In the genomic region with DNA sequence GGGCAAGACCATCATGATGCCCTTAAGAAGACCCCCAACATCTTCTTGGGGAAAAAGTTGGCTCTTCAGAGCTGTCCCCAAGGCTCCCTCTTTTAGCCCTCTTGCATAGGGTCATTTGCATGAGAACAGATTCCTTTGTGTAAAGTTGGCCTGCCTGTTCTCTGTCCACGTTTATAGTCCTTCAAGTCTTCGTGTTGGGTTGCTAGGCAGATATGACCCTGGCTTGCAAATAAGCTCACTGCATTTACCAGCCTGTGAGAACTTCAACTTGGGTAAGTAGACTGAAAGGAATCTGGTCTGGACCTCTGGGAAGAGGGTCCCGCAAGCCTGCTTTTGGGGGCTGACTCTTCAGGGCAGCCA, we compare ENCODE assay signal across 25 cellular contexts. TPM values are rescaled to one million over a fixed set of nuclear protein-coding genes. Genes with fewer than 3 reads are reported as not detected.
DNase-seq lines count a peak whose midpoint lies in the region; ATAC-seq, FAIRE-seq and TF ChIP-seq lines count a peak whose summit lies in the region.
"Had no signal": no experiment of that assay in that cellular context is flagged by ENCODE, and none has a peak within 500 bp of the region (broad histone marks: within the 10 kb centered on the region; RNA-seq: fewer than 3 reads in every experiment).

No MANE protein-coding gene starts in this region.

- CTCF ChIA-PET in CD4-positive, alpha-beta memory T cell (lab: Charles Lee; ENCODE audit: partially characterized antibody) = interaction anchor here (0.9 to 1.3 kb wide), 2 partner anchors 10 to 120 kb away, joined by 3 read pairs; no protein-coding TSS in a partner anchor

- DNase-seq in CD4-positive, alpha-beta memory T cell = no peak
- no peak for DNase-seq in natural killer cell treated with Interleukin-12 subunit alpha and Interleukin-12 subunit beta and Interleukin-15 and Interleukin-18, amount 100 ng/mL, for 72 hours (ENCODE audit: low spot score)
- DNase-seq in urothelium cell line (ENCODE audit: low spot score) (no peak), NAMALWA (ENCODE audit: low spot score) (no peak)
- DNase-seq: activated CD4-positive, CD25-positive, alpha-beta regulatory T cell treated with anti-CD3 and anti-CD28 coated beads, Interleukin-2, amount 50 U/mL, for 72 hours; activated T-cell treated with anti-CD3 and anti-CD28 coated beads, Interleukin-2, amount 50 U/mL, for 72 hours; cerebellar nuclear complex; effector CD8-positive, alpha-beta T cell; gastrocnemius medialis; IMR-90; left cardiac atrium; NCI-H2029 treated with DMSO at 0.1 percent for 48 hours; NCI-H446 treated with DMSO at 0.1 percent for 48 hours; nephron progenitor cell; NK-92 treated with Interleukin-12 subunit alpha and Interleukin-12 subunit beta, amount 100 ng/mL, for 24 hours; psoas muscle; stimulated activated CD4-positive, alpha-beta T cell treated with anti-CD3 and anti-CD28 coated beads, Interleukin-1b, Interleukin-23, amount 100 ng/mL, for 48 hours; tibial artery had no signal

- FAIRE-seq in urothelium cell line (lab: Jason Lieb, UNC) = no peak
- FAIRE-seq: astrocyte had no signal

- no peaks in the 10 kb centered on the region for H3K27me3 ChIP-seq in CD4-positive, alpha-beta memory T cell (ENCODE audit: insufficient read depth, low read length)
- H3K27me3 ChIP-seq in HUES48 (ENCODE audit: control insufficient read depth, insufficient read depth, low read length) = peaks cover 32% of the 10 kb centered on the region
- H3K27me3 ChIP-seq: gastrocnemius medialis had no signal

- H3K9me3 ChIP-seq in CD4-positive, alpha-beta memory T cell (ENCODE audit: control insufficient read depth in 1 of 2, low read length in 2 of 2) = no peaks in the 10 kb centered on the region
- no peaks in the 10 kb centered on the region for H3K9me3 ChIP-seq in HUES48 (ENCODE audit: control insufficient read depth, insufficient read depth, low read length)
- H3K9me3 ChIP-seq: esophagus muscularis mucosa, gastrocnemius medialis, psoas muscle, tibial artery had no signal

- no peaks in the 10 kb centered on the region for H3K9me3 Mint-ChIP-seq in CD4-positive, alpha-beta memory T cell
- peaks cover 0 to 3% (median 0%) of the 10 kb centered on the region in 5 experiments for H3K9me3 Mint-ChIP-seq in brain
- no peaks in the 10 kb centered on the region for H3K9me3 Mint-ChIP-seq in natural killer cell treated with Interleukin-12 subunit alpha and Interleukin-12 subunit beta and Interleukin-15 and Interleukin-18, amount 100 ng/mL, for 72 hours
- no peaks in the 10 kb centered on the region for H3K9me3 Mint-ChIP-seq in activated T-helper 17 cell treated with anti-CD3 and anti-CD28 coated beads, Interleukin-2, amount 50 U/mL, for 72 hours
- H3K9me3 Mint-ChIP-seq: activated naive CD4-positive, alpha-beta T cell treated with anti-CD3 and anti-CD28 coated beads, Interleukin-2, amount 50 U/mL, for 24 hours; activated T-cell treated with anti-CD3 and anti-CD28 coated beads, Interleukin-2, amount 50 U/mL, for 72 hours; nephron progenitor cell; stimulated activated memory B cell treated with anti-CD40 and anti-IgM and Interleukin-4, amounts not matched to agents 10 μg/mL and 1 μg/mL and 100 μg/mL, for 72 hours had no signal

- H3K9ac ChIP-seq in HUES48 (ENCODE audit: low read depth, low read length) = 0 out of 2 replicates have a peak overlapping the region, but pooled peaks have one; percentile 28

- no peak for TF ChIP-seq CTCF in brain (conservative IDR thresholded peaks at IDR 0.05)

- H3K27ac Mint-ChIP-seq in CD4-positive, alpha-beta memory T cell = peak overlapping the region in 5 of 7 donors; percentile 29 to 74 (median 71)
- H3K27ac Mint-ChIP-seq in brain = peak overlapping the region; percentile 53 to 92 (median 85)
- H3K27ac Mint-ChIP-seq in natural killer cell treated with Interleukin-12 subunit alpha and Interleukin-12 subunit beta and Interleukin-15 and Interleukin-18, amount 100 ng/mL, for 72 hours = no peak overlapping the region
- H3K27ac Mint-ChIP-seq in activated T-helper 17 cell treated with anti-CD3 and anti-CD28 coated beads, Interleukin-2, amount 50 U/mL, for 72 hours = no peak overlapping the region
- H3K27ac Mint-ChIP-seq: activated T-cell treated with anti-CD3 and anti-CD28 coated beads, Interleukin-2, amount 50 U/mL, for 72 hours; nephron progenitor cell; stimulated activated memory B cell treated with anti-CD40 and anti-IgM and Interleukin-4, amounts not matched to agents 10 μg/mL and 1 μg/mL and 100 μg/mL, for 72 hours had no signal

- H3K4me1 Mint-ChIP-seq in CD4-positive, alpha-beta memory T cell = peaks cover 46 to 85% (median 61%) of the 10 kb centered on the region in 4 donors
- H3K4me1 Mint-ChIP-seq in brain = peaks cover 37% of the 10 kb centered on the region
- H3K4me1 Mint-ChIP-seq in natural killer cell treated with Interleukin-12 subunit alpha and Interleukin-12 subunit beta and Interleukin-15 and Interleukin-18, amount 100 ng/mL, for 72 hours (ENCODE audit: low read depth in 2 of 2) = peaks cover 45 to 53% of the 10 kb centered on the region in 2 donors
- H3K4me1 Mint-ChIP-seq in activated T-helper 17 cell treated with anti-CD3 and anti-CD28 coated beads, Interleukin-2, amount 50 U/mL, for 72 hours = peaks cover 35% of the 10 kb centered on the region

- no peak overlapping the region for H3K4me3 ChIP-seq in CD4-positive, alpha-beta memory T cell (ENCODE audit: low read length in 2 of 2)
- H3K4me3 ChIP-seq in HUES48 (ENCODE audit: low read depth, low read length) = peak overlapping the region; percentile 10; the same call in 1 of the 2 replicates
- H3K4me3 ChIP-seq: esophagus muscularis mucosa, gastrocnemius medialis, psoas muscle, tibial artery had no signal

- H3K36me3 ChIP-seq in CD4-positive, alpha-beta memory T cell (ENCODE audit: insufficient read depth, low read length) = no peaks in the 10 kb centered on the region
- no peaks in the 10 kb centered on the region for H3K36me3 ChIP-seq in HUES48 (ENCODE audit: control insufficient read depth, insufficient read depth, low read length)
- H3K36me3 ChIP-seq: esophagus muscularis mucosa, gastrocnemius medialis, tibial artery had no signal

- no peak overlapping the region for H3K27ac ChIP-seq in CD4-positive, alpha-beta memory T cell (ENCODE audit: low read depth, low read length)
- H3K27ac ChIP-seq in HUES48 (ENCODE audit: low read depth, low read length) = peak overlapping the region; percentile 78
- H3K27ac ChIP-seq: esophagus muscularis mucosa, gastrocnemius medialis, psoas muscle, tibial artery had no signal

- no peaks in the 10 kb centered on the region for H3K27me3 Mint-ChIP-seq in CD4-positive, alpha-beta memory T cell
- H3K27me3 Mint-ChIP-seq in brain = peaks cover 25% of the 10 kb centered on the region
- peaks cover 0 to 2% of the 10 kb centered on the region in 2 donors for H3K27me3 Mint-ChIP-seq in natural killer cell treated with Interleukin-12 subunit alpha and Interleukin-12 subunit beta and Interleukin-15 and Interleukin-18, amount 100 ng/mL, for 72 hours
- H3K27me3 Mint-ChIP-seq in activated T-helper 17 cell treated with anti-CD3 and anti-CD28 coated beads, Interleukin-2, amount 50 U/mL, for 72 hours = no peaks in the 10 kb centered on the region
- H3K27me3 Mint-ChIP-seq: activated naive CD4-positive, alpha-beta T cell treated with anti-CD3 and anti-CD28 coated beads, Interleukin-2, amount 50 U/mL, for 24 hours; stimulated activated memory B cell treated with anti-CD40 and anti-IgM and Interleukin-4, amounts not matched to agents 10 μg/mL and 1 μg/mL and 100 μg/mL, for 72 hours had no signal

- peaks cover 76% of the 10 kb centered on the region for H3K4me1 ChIP-seq in CD4-positive, alpha-beta memory T cell (ENCODE audit: insufficient read depth, low read length)
- peaks cover 54% of the 10 kb centered on the region for H3K4me1 ChIP-seq in HUES48 (ENCODE audit: control insufficient read depth, insufficient read depth, low read length)

- H3K4me3 Mint-ChIP-seq in CD4-positive, alpha-beta memory T cell = peak overlapping the region in 5 of 8 donors; percentile 7 to 32 (median 20)
- H3K4me3 Mint-ChIP-seq in brain = peak overlapping the region; percentile 62 to 83 (median 68)
- H3K4me3 Mint-ChIP-seq in natural killer cell treated with Interleukin-12 subunit alpha and Interleukin-12 subunit beta and Interleukin-15 and Interleukin-18, amount 100 ng/mL, for 72 hours = peak overlapping the region; percentile 20
- no peak overlapping the region for H3K4me3 Mint-ChIP-seq in activated T-helper 17 cell treated with anti-CD3 and anti-CD28 coated beads, Interleukin-2, amount 50 U/mL, for 72 hours
- H3K4me3 Mint-ChIP-seq: nephron progenitor cell; stimulated activated memory B cell treated with anti-CD40 and anti-IgM and Interleukin-4, amounts not matched to agents 10 μg/mL and 1 μg/mL and 100 μg/mL, for 72 hours had no signal

- H3K36me3 Mint-ChIP-seq in CD4-positive, alpha-beta memory T cell = peaks cover 0 to 4% of the 10 kb centered on the region in 2 donors
- no peaks in the 10 kb centered on the region for H3K36me3 Mint-ChIP-seq in brain
- H3K36me3 Mint-ChIP-seq in natural killer cell treated with Interleukin-12 subunit alpha and Interleukin-12 subunit beta and Interleukin-15 and Interleukin-18, amount 100 ng/mL, for 72 hours = no peaks in the 10 kb centered on the region
- no peaks in the 10 kb centered on the region for H3K36me3 Mint-ChIP-seq in activated T-helper 17 cell treated with anti-CD3 and anti-CD28 coated beads, Interleukin-2, amount 50 U/mL, for 72 hours (ENCODE audit: low read depth)
- H3K36me3 Mint-ChIP-seq: stimulated activated memory B cell treated with anti-CD40 and anti-IgM and Interleukin-4, amounts not matched to agents 10 μg/mL and 1 μg/mL and 100 μg/mL, for 72 hours had no signal

- intact Hi-C loops in CD4-positive, alpha-beta memory T cell (cut with micrococcal nuclease) = loop anchor here (5.0 kb wide), 2 partner anchors 47 to 112 kb away; partner anchors contain the start of gene AMZ2

- ATAC-seq in natural killer cell treated with Interleukin-12 subunit alpha and Interleukin-12 subunit beta and Interleukin-15 and Interleukin-18, amount 100 ng/mL, for 72 hours = no peak
- ATAC-seq in activated T-helper 17 cell treated with anti-CD3 and anti-CD28 coated beads, Interleukin-2, amount 50 U/mL, for 72 hours (replicated peaks) = no peak
- ATAC-seq: activated T-cell treated with anti-CD3 and anti-CD28 coated beads, Interleukin-2, amount 50 U/mL, for 72 hours; gastrocnemius medialis; left cardiac atrium; psoas muscle; stimulated activated memory B cell treated with anti-CD40 and anti-IgM and Interleukin-4, amounts not matched to agents 10 μg/mL and 1 μg/mL and 100 μg/mL, for 72 hours had no signal

- POLR2A ChIA-PET in CD4-positive, alpha-beta memory T cell (lab: Charles Lee; ENCODE audit: partially characterized antibody) = interaction anchor here (0.6 to 9.3 kb wide), 5 partner anchors 7 to 61 kb away, joined by 3 to 151 read pairs (median 4); no protein-coding TSS in a partner anchor

RNA-seq across cellular contexts. Expression of gene ARSG, which starts 2.9 kb away (rescaled TPM):
- total RNA-seq in CD4-positive, alpha-beta memory T cell = 10 to 100 TPM; 13.6 to 19.1 TPM
- 10 to 100 TPM; 10.4 to 12.6 TPM for polyA plus RNA-seq in CD4-positive, alpha-beta memory T cell
- polyA plus RNA-seq in brain (ENCODE audit: insufficient read depth, low read depth, low replicate concordance) = 5.5 TPM
- total RNA-seq in natural killer cell treated with Interleukin-12 subunit alpha and Interleukin-12 subunit beta and Interleukin-15 and Interleukin-18, amount 100 ng/mL, for 72 hours = 1 to 10 TPM; 2.4 to 4.7 TPM
- total RNA-seq in activated T-helper 17 cell treated with anti-CD3 and anti-CD28 coated beads, Interleukin-2, amount 50 U/mL, for 72 hours = 1 to 10 TPM; 4.8 to 6.3 TPM

RNA-seq across cellular contexts. Expression of gene SLC16A6, which starts 3.2 kb away (rescaled TPM):
- total RNA-seq in CD4-positive, alpha-beta memory T cell = 1 to 10 TPM; 6.9 to 7.4 TPM
- polyA plus RNA-seq in CD4-positive, alpha-beta memory T cell = 1 to 10 TPM; 1.7 to 2.0 TPM
- polyA plus RNA-seq in brain (ENCODE audit: insufficient read depth, low read depth, low replicate concordance) = 1.5 TPM
- total RNA-seq in natural killer cell treated with Interleukin-12 subunit alpha and Interleukin-12 subunit beta and Interleukin-15 and Interleukin-18, amount 100 ng/mL, for 72 hours = 1 to 10 TPM; 2.4 to 5.8 TPM
- total RNA-seq in activated T-helper 17 cell treated with anti-CD3 and anti-CD28 coated beads, Interleukin-2, amount 50 U/mL, for 72 hours = 1 to 10 TPM in 1 of 2 donors, under 1 TPM in 1; 0.64 to 5.5 TPM

RNA-seq across cellular contexts. Expression of gene AMZ2, which starts 46.3 kb away (rescaled TPM):
- total RNA-seq in CD4-positive, alpha-beta memory T cell = 10 to 100 TPM; 66.1 to 81.2 TPM
- polyA plus RNA-seq in CD4-positive, alpha-beta memory T cell = 100 to 1,000 TPM; 114 to 161 TPM
- 142 TPM for polyA plus RNA-seq in brain (ENCODE audit: insufficient read depth, low read depth, low replicate concordance)
- 10 to 100 TPM; 47.1 to 62.2 TPM for total RNA-seq in natural killer cell treated with Interleukin-12 subunit alpha and Interleukin-12 subunit beta and Interleukin-15 and Interleukin-18, amount 100 ng/mL, for 72 hours
- total RNA-seq in activated T-helper 17 cell treated with anti-CD3 and anti-CD28 coated beads, Interleukin-2, amount 50 U/mL, for 72 hours = 100 to 1,000 TPM; 100 to 112 TPM

Comparison
In these comparisons a context has a peak if more than half of its experiments do, and no peak if none do; other contexts are left out.
1. H3K27ac Mint-ChIP-seq: peak in CD4-positive, alpha-beta memory T cell (5 of 7) and brain (5 of 5); none in natural killer cell treated with Interleukin-12 subunit alpha and Interleukin-12 subunit beta and Interleukin-15 and Interleukin-18, amount 100 ng/mL, for 72 hours (0 of 2) and activated T-helper 17 cell treated with anti-CD3 and anti-CD28 coated beads, Interleukin-2, amount 50 U/mL, for 72 hours (single experiment).